In the genomic region with DNA sequence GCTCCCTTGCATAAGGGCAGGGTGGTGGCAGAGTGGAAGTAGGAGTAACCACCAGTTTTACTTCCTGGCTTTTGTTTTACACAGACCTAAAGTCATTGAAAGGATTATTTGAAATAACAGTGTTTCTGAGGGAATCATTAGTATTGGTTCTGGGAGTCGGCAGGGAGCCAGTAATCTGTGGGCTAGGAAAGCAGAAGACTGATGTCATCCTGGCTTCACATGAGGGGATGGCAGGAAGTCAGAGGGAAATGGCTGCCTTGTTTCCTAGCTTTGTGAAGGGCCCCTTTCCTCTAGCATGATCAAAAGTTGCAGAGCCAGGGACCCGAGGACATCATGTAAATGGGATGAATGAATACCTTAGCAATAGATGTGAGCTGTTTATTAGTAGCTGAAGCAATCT, we compare ENCODE assay signal across 22 cellular contexts.
"Had no signal": no experiment of that assay in that cellular context is flagged by ENCODE, and none has a peak within 500 bp of the region (broad histone marks: within the 10 kb centered on the region; RNA-seq: fewer than 3 reads in every experiment).

No MANE protein-coding gene starts in this region.

- H3K36me3 Mint-ChIP-seq: activated naive CD8-positive, alpha-beta T cell; stimulated activated memory B cell treated with anti-CD40 and anti-IgM and Interleukin-4, amounts not matched to agents 10 μg/mL and 1 μg/mL and 100 μg/mL, for 72 hours had no signal

- ATAC-seq: activated T-helper 17 cell treated with anti-CD3 and anti-CD28 coated beads, Interleukin-2, amount 50 U/mL, for 72 hours; left cardiac atrium; sciatic nerve; stimulated activated memory B cell treated with anti-CD40 and anti-IgM and Interleukin-4, amounts not matched to agents 10 μg/mL and 1 μg/mL and 100 μg/mL, for 72 hours; T-helper 17 cell had no signal

- H3K36me3 ChIP-seq: adrenal gland, ascending aorta, colonic mucosa, esophagus muscularis mucosa, stomach, suprapubic skin, tibial nerve, WERI-Rb-1 had no signal

- H3K4me3 ChIP-seq: adrenal gland, ascending aorta, colonic mucosa, esophagus muscularis mucosa, stomach, suprapubic skin, tibial nerve had no signal

- H3K27ac Mint-ChIP-seq: activated naive CD8-positive, alpha-beta T cell; activated T-helper 17 cell treated with anti-CD3 and anti-CD28 coated beads, Interleukin-2, amount 50 U/mL, for 72 hours; nephron progenitor cell; stimulated activated memory B cell treated with anti-CD40 and anti-IgM and Interleukin-4, amounts not matched to agents 10 μg/mL and 1 μg/mL and 100 μg/mL, for 72 hours; T-helper 17 cell had no signal

- H3K4me1 Mint-ChIP-seq: activated T-helper 17 cell treated with anti-CD3 and anti-CD28 coated beads, Interleukin-2, amount 50 U/mL, for 72 hours; nephron progenitor cell; stimulated activated memory B cell treated with anti-CD40 and anti-IgM and Interleukin-4, amounts not matched to agents 10 μg/mL and 1 μg/mL and 100 μg/mL, for 72 hours; T-helper 17 cell had no signal

- H3K4me1 ChIP-seq: adrenal gland, ascending aorta, colonic mucosa, esophagus muscularis mucosa, stomach, suprapubic skin, tibial nerve had no signal

- H3K27me3 ChIP-seq: adrenal gland, ascending aorta, colonic mucosa, esophagus muscularis mucosa, stomach, suprapubic skin, tibial nerve had no signal

- H3K9me3 ChIP-seq: adrenal gland, ascending aorta, colonic mucosa, esophagus muscularis mucosa had no signal

- H3K27ac ChIP-seq: adrenal gland, ascending aorta, colonic mucosa, esophagus muscularis mucosa, stomach, suprapubic skin, tibial nerve, WERI-Rb-1 had no signal

- H3K27me3 Mint-ChIP-seq: activated naive CD8-positive, alpha-beta T cell; activated T-helper 17 cell treated with anti-CD3 and anti-CD28 coated beads, Interleukin-2, amount 50 U/mL, for 72 hours; stimulated activated memory B cell treated with anti-CD40 and anti-IgM and Interleukin-4, amounts not matched to agents 10 μg/mL and 1 μg/mL and 100 μg/mL, for 72 hours; T-helper 17 cell had no signal

- DNase-seq: activated CD4-positive, alpha-beta T cell treated with anti-CD3 and anti-CD28 coated beads for 1 hour; activated CD4-positive, alpha-beta T cell treated with anti-CD3 and anti-CD28 coated beads, Interleukin-2, amount 50 U/mL, for 1 hour; activated naive CD4-positive, alpha-beta T cell; activated T-cell treated with anti-CD3 and anti-CD28 coated beads, Interleukin-2, amount 50 U/mL, for 1 hour; adrenal gland; central memory CD4-positive, alpha-beta T cell; colonic mucosa; left cardiac atrium; nephron progenitor cell; occipital lobe; small intestine; stomach; T-helper 17 cell; WERI-Rb-1 had no signal

- H3K4me3 Mint-ChIP-seq: activated naive CD8-positive, alpha-beta T cell; activated T-helper 17 cell treated with anti-CD3 and anti-CD28 coated beads, Interleukin-2, amount 50 U/mL, for 72 hours; nephron progenitor cell; stimulated activated memory B cell treated with anti-CD40 and anti-IgM and Interleukin-4, amounts not matched to agents 10 μg/mL and 1 μg/mL and 100 μg/mL, for 72 hours; T-helper 17 cell had no signal
